In the genomic region with DNA sequence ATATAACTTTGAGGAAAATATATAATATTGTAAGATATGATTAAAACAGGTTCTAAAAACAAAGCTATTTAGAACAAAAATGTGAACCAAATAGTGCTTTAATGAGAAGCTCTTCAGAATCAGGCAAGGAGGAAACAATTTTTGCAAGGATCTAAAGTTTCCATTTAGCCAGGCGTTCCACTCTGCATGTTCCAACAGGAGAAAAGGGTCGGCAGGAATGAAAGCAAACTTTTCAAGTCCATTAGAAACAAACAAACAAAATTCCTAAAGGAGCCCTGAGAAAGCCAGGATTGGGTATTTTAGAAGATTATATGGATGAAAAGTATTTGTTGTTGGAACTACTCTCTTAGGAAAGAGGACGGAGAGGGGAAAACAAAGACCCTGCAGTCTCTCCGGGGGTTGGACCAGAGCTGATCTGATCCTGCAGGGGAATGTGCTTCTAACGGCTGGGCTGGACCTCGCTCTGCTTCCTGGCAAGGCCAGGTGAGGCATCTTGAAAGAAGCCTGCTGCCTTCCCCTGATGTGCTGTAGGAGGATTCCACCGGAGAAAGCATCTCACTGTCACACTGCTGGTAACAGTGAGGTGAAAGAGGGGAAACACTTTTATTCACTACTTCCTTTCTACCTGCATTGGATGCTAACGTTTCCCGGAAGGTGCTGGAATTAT, we compare ENCODE assay signal across 1 cellular context.
TF ChIP-seq lines count a peak whose summit lies in the region.

No MANE protein-coding gene starts in this region.

TF ChIP-seq in HepG2, 621 proteins besides CTCF, POLR2A, EP300 and RAD21:
- TF ChIP-seq KMT2B (CRISPR knock-in tag; IDR thresholded peaks at IDR 0.05), result no peak
TF ChIP-seq in HepG2: peak in this region for 0.
